Comparison of ENCODE assay signal across 1 cellular context in the genomic region with DNA sequence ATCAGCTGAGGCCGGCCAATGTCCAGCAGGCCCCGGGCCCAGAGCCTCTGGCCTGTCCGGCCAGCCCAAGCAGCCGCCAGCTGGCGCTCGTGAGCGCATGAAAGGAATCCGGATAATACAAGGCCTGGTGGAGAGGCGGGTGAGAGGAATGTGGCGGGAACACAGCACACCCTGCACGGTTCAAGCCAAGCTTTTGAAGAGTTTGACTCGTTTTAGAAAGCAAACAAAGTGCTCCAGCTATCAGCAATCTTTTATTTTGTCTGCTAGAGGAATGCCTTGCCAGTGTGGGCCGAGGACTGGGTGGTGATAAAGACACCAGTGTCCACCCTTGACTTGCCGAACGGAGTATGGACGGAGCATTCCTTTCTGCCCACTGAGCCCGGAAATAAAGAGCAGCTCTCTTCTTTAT.
A peak's percentile ranks its signal among the peaks of the same experiment; 100 is the strongest.
TF ChIP-seq lines count a peak whose summit lies in the region.

No MANE protein-coding gene starts in this region.

TF ChIP-seq in HepG2, 621 proteins besides CTCF, POLR2A, EP300 and RAD21 (continued from another document and continues in another):
- TF ChIP-seq ZNF703 (CRISPR knock-in tag; IDR thresholded peaks at IDR 0.05; ENCODE audit: borderline replicate concordance), result no peak
- no peak for TF ChIP-seq MTA3 (CRISPR knock-in tag; IDR thresholded peaks at IDR 0.05)
- TF ChIP-seq, protein P1, sequence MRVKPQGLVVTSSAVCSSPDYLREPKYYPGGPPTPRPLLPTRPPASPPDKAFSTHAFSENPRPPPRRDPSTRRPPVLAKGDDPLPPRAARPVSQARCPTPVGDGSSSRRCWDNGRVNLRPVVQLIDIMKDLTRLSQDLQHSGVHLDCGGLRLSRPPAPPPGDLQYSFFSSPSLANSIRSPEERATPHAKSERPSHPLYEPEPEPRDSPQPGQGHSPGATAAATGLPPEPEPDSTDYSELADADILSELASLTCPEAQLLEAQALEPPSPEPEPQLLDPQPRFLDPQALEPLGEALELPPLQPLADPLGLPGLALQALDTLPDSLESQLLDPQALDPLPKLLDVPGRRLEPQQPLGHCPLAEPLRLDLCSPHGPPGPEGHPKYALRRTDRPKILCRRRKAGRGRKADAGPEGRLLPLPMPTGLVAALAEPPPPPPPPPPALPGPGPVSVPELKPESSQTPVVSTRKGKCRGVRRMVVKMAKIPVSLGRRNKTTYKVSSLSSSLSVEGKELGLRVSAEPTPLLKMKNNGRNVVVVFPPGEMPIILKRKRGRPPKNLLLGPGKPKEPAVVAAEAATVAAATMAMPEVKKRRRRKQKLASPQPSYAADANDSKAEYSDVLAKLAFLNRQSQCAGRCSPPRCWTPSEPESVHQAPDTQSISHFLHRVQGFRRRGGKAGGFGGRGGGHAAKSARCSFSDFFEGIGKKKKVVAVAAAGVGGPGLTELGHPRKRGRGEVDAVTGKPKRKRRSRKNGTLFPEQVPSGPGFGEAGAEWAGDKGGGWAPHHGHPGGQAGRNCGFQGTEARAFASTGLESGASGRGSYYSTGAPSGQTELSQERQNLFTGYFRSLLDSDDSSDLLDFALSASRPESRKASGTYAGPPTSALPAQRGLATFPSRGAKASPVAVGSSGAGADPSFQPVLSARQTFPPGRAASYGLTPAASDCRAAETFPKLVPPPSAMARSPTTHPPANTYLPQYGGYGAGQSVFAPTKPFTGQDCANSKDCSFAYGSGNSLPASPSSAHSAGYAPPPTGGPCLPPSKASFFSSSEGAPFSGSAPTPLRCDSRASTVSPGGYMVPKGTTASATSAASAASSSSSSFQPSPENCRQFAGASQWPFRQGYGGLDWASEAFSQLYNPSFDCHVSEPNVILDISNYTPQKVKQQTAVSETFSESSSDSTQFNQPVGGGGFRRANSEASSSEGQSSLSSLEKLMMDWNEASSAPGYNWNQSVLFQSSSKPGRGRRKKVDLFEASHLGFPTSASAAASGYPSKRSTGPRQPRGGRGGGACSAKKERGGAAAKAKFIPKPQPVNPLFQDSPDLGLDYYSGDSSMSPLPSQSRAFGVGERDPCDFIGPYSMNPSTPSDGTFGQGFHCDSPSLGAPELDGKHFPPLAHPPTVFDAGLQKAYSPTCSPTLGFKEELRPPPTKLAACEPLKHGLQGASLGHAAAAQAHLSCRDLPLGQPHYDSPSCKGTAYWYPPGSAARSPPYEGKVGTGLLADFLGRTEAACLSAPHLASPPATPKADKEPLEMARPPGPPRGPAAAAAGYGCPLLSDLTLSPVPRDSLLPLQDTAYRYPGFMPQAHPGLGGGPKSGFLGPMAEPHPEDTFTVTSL (CRISPR knock-in tag; IDR thresholded peaks at IDR 0.05; ENCODE audit: borderline replicate concordance), result peak; percentile 73; the same call in 1 of the 2 replicates
- TF ChIP-seq, protein P2, sequence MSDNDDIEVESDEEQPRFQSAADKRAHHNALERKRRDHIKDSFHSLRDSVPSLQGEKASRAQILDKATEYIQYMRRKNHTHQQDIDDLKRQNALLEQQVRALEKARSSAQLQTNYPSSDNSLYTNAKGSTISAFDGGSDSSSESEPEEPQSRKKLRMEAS (IDR thresholded peaks at IDR 0.05), result peak; percentile 96
- peak; percentile 61; the same call in 1 of the 2 replicates for TF ChIP-seq MEF2D (CRISPR knock-in tag; IDR thresholded peaks at IDR 0.05)
- no peak for TF ChIP-seq MNT (IDR thresholded peaks at IDR 0.05)
- peak; percentile 61; the same call in 1 of the 2 replicates for TF ChIP-seq KDM1A (CRISPR knock-in tag; IDR thresholded peaks at IDR 0.05)
- 0 out of 2 replicates have a peak, but pooled peaks have one; percentile 44 for TF ChIP-seq ZBTB20 (CRISPR knock-in tag; IDR thresholded peaks at IDR 0.05; ENCODE audit: borderline replicate concordance, low read depth)
- TF ChIP-seq, protein P3, sequence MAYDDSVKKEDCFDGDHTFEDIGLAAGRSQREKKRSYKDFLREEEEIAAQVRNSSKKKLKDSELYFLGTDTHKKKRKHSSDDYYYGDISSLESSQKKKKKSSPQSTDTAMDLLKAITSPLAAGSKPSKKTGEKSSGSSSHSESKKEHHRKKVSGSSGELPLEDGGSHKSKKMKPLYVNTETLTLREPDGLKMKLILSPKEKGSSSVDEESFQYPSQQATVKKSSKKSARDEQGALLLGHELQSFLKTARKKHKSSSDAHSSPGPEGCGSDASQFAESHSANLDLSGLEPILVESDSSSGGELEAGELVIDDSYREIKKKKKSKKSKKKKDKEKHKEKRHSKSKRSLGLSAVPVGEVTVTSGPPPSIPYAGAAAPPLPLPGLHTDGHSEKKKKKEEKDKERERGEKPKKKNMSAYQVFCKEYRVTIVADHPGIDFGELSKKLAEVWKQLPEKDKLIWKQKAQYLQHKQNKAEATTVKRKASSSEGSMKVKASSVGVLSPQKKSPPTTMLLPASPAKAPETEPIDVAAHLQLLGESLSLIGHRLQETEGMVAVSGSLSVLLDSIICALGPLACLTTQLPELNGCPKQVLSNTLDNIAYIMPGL (CRISPR knock-in tag; IDR thresholded peaks at IDR 0.05; ENCODE audit: borderline replicate concordance in 1 of 2, low read depth in 1 of 2), result peak; percentile 66 to 93; a peak in 3 of 4 replicates
- peak; percentile 93; the same call in 1 of the 2 replicates for TF ChIP-seq NFKB2 (CRISPR knock-in tag; IDR thresholded peaks at IDR 0.05; ENCODE audit: borderline replicate concordance)
- TF ChIP-seq TBP (CRISPR knock-in tag; IDR thresholded peaks at IDR 0.05), result no peak
- TF ChIP-seq ZNF562 (CRISPR knock-in tag; IDR thresholded peaks at IDR 0.05; ENCODE audit: borderline replicate concordance), result no peak
- no peak for TF ChIP-seq ZMAT5 (CRISPR knock-in tag; IDR thresholded peaks at IDR 0.05; ENCODE audit: borderline replicate concordance, low read depth)
- TF ChIP-seq STAG1 (CRISPR knock-in tag; IDR thresholded peaks at IDR 0.05), result peak; percentile 92
- TF ChIP-seq ZNF772 (CRISPR knock-in tag; IDR thresholded peaks at IDR 0.05), result peak; percentile 95; the same call in 1 of the 2 replicates
- TF ChIP-seq ZNF143 (CRISPR knock-in tag; IDR thresholded peaks at IDR 0.05), result peak; percentile 49; the same call in 1 of the 2 replicates
- peak; percentile 85 for TF ChIP-seq ZFX (CRISPR knock-in tag; IDR thresholded peaks at IDR 0.05; ENCODE audit: low read depth)
- no peak for TF ChIP-seq MATR3 (CRISPR knock-in tag; IDR thresholded peaks at IDR 0.05)
- no peak for TF ChIP-seq GTF2F1 (IDR thresholded peaks at IDR 0.05; ENCODE audit: low read length)
- peak; percentile 94 for TF ChIP-seq XRCC5 (optimal IDR thresholded peaks at IDR 0.05; ENCODE audit: low read length)
- TF ChIP-seq KDM5A (IDR thresholded peaks at IDR 0.05; ENCODE audit: borderline replicate concordance, low read length), result no peak
- TF ChIP-seq, protein P4, sequence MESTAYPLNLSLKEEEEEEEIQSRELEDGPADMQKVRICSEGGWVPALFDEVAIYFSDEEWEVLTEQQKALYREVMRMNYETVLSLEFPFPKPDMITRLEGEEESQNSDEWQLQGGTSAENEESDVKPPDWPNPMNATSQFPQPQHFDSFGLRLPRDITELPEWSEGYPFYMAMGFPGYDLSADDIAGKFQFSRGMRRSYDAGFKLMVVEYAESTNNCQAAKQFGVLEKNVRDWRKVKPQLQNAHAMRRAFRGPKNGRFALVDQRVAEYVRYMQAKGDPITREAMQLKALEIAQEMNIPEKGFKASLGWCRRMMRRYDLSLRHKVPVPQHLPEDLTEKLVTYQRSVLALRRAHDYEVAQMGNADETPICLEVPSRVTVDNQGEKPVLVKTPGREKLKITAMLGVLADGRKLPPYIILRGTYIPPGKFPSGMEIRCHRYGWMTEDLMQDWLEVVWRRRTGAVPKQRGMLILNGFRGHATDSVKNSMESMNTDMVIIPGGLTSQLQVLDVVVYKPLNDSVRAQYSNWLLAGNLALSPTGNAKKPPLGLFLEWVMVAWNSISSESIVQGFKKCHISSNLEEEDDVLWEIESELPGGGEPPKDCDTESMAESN (CRISPR knock-in tag; conservative IDR thresholded peaks at IDR 0.05), result peak; percentile 50; the same call in 1 of the 2 replicates
- TF ChIP-seq ELK4 (CRISPR knock-in tag; IDR thresholded peaks at IDR 0.05; ENCODE audit: borderline replicate concordance), result no peak
- TF ChIP-seq TCF7L2 (IDR thresholded peaks at IDR 0.05; ENCODE audit: low read depth, low read length), result no peak
- TF ChIP-seq PRMT3 (CRISPR knock-in tag; IDR thresholded peaks at IDR 0.05; ENCODE audit: borderline replicate concordance, low read depth), result peak; percentile 60
- no peak for TF ChIP-seq IKZF4 (CRISPR knock-in tag; IDR thresholded peaks at IDR 0.05; ENCODE audit: borderline replicate concordance, low read depth, not compliant biosample characterization)
- no peak for TF ChIP-seq ZNF33B (CRISPR knock-in tag; IDR thresholded peaks at IDR 0.05)
- TF ChIP-seq ZNF33A (CRISPR knock-in tag; IDR thresholded peaks at IDR 0.05; ENCODE audit: borderline replicate concordance), result peak; percentile 67; the same call in 1 of the 2 replicates
- TF ChIP-seq GABPB1 (CRISPR knock-in tag; IDR thresholded peaks at IDR 0.05), result peak; percentile 75
- TF ChIP-seq PRDM10 (CRISPR knock-in tag; IDR thresholded peaks at IDR 0.05; ENCODE audit: low read depth), result peak; percentile 47; the same call in 1 of the 2 replicates
- peak; percentile 75 for TF ChIP-seq HMG20A (CRISPR knock-in tag; IDR thresholded peaks at IDR 0.05; ENCODE audit: borderline replicate concordance)
- peak; percentile 47; the same call in 1 of the 2 replicates for TF ChIP-seq GATAD1 (CRISPR knock-in tag; IDR thresholded peaks at IDR 0.05)
- TF ChIP-seq ZNF780A (CRISPR knock-in tag; IDR thresholded peaks at IDR 0.05), result no peak
- no peak for TF ChIP-seq ZNF431 (CRISPR knock-in tag; IDR thresholded peaks at IDR 0.05; ENCODE audit: borderline replicate concordance, low read depth)
- TF ChIP-seq SALL1 (CRISPR knock-in tag; IDR thresholded peaks at IDR 0.05), result peak; percentile 92
- peak; percentile 93; the same call in 1 of the 2 replicates for TF ChIP-seq ZNF350 (CRISPR knock-in tag; IDR thresholded peaks at IDR 0.05; ENCODE audit: borderline replicate concordance, low read depth)
- peak; percentile 72 for TF ChIP-seq YY1 (IDR thresholded peaks at IDR 0.05; ENCODE audit: insufficient read depth, insufficient replicate concordance, low read depth, low read length)
